Comparison of ENCODE assay signal across 8 cellular contexts in the genomic region with DNA sequence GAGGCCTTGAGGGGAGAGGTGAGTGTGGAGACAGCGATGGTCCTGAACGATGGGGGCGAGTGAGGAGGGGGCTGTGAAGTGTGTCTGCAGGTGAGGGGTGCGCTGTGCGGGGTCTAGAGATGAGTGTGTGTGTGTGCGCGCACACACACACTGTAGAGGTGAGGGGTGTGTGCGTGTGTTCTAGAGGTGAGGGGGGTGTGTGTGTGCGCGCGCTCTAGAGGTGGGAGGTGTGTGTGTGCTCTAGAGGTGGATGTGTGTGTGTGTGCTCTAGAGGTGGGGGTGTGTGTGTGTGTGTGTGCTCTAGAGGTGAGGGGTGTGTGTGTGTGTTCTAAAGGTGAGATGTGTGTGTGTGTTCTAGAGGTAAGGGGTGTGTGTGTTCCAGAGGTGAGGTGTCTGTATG. TPM values are rescaled to one million over a fixed set of nuclear protein-coding genes. Genes with fewer than 3 reads are reported as not detected.
DNase-seq lines count a peak whose midpoint lies in the region; ATAC-seq and TF ChIP-seq lines count a peak whose summit lies in the region.

No MANE protein-coding gene starts in this region.

- 82 to 92% (median 89%) methylated on average over 11 of the region's 11 CpGs for WGBS in heart left ventricle, 4 donors

- peaks cover 0 to 20% (median 12%) of the 10 kb centered on the region in 7 donors for H3K4me1 Mint-ChIP-seq in naive thymus-derived CD4-positive, alpha-beta T cell

- no peaks in the 10 kb centered on the region for H3K27me3 ChIP-seq in heart left ventricle
- H3K27me3 ChIP-seq in dorsolateral prefrontal cortex, result no peaks in the 10 kb centered on the region
- H3K27me3 ChIP-seq in naive thymus-derived CD4-positive, alpha-beta T cell (ENCODE audit: control insufficient read depth in 2 of 2, insufficient read depth in 2 of 2, low read length in 2 of 2), result no peaks in the 10 kb centered on the region

- H3K4me1 ChIP-seq in heart left ventricle, result peaks cover 0 to 25% (median 12%) of the 10 kb centered on the region in 12 donors
- no peaks in the 10 kb centered on the region for H3K4me1 ChIP-seq in naive thymus-derived CD4-positive, alpha-beta T cell (ENCODE audit: control insufficient read depth in 2 of 2, insufficient read depth in 2 of 2, low read length in 2 of 2)

- TF ChIP-seq POLR2A in heart left ventricle (IDR thresholded peaks at IDR 0.05), result no peak

- CTCF ChIA-PET in naive thymus-derived CD4-positive, alpha-beta T cell (lab: Charles Lee), result no interaction called here

- peak overlapping the region in 10 of 12 donors; percentile 14 to 77 (median 56) for H3K4me3 ChIP-seq in heart left ventricle
- H3K4me3 ChIP-seq in dorsolateral prefrontal cortex, result peak overlapping the region in 43 of 59 donors; percentile 46 to 79 (median 69)
- H3K4me3 ChIP-seq in naive thymus-derived CD4-positive, alpha-beta T cell (ENCODE audit: low read length), result peak overlapping the region; percentile 67

- TF ChIP-seq CTCF in heart left ventricle (IDR thresholded peaks at IDR 0.05), result no peak
- TF ChIP-seq CTCF in dorsolateral prefrontal cortex (IDR thresholded peaks at IDR 0.05 in 54 of 56, conservative IDR thresholded peaks at IDR 0.05 in 2 of 56; ENCODE audit: low read depth in 1 of 56, partially characterized antibody in 56 of 56), result no peak

- H3K9me3 Mint-ChIP-seq in naive thymus-derived CD4-positive, alpha-beta T cell, result peaks cover 0 to 3% (median 0%) of the 10 kb centered on the region in 11 donors

- H3K27ac Mint-ChIP-seq in naive thymus-derived CD4-positive, alpha-beta T cell, result peak overlapping the region in 7 of 9 donors; percentile 4 to 91 (median 67)

- no peaks in the 10 kb centered on the region for H3K36me3 ChIP-seq in heart left ventricle
- H3K36me3 ChIP-seq in naive thymus-derived CD4-positive, alpha-beta T cell (ENCODE audit: control insufficient read depth in 2 of 3, insufficient read depth in 3 of 3, low read length in 3 of 3), result no peaks in the 10 kb centered on the region

- ATAC-seq in heart left ventricle (peak in 1 of 4 donors; percentile 43), Right ventricle myocardium superior (ENCODE audit: poor library complexity) (no peak), HG02938 (IDR thresholded peaks at IDR 0.05; ENCODE audit: unreplicated experiment) (no peak), HG02642 (IDR thresholded peaks at IDR 0.05; ENCODE audit: poor library complexity, unreplicated experiment) (no peak), GM18861 (IDR thresholded peaks at IDR 0.05; ENCODE audit: unreplicated experiment) (no peak)
- no peak for ATAC-seq in naive thymus-derived CD4-positive, alpha-beta T cell

- peak overlapping the region; percentile 77 to 97 (median 88) for H3K4me3 Mint-ChIP-seq in naive thymus-derived CD4-positive, alpha-beta T cell

- H3K27me3 Mint-ChIP-seq in naive thymus-derived CD4-positive, alpha-beta T cell, result peaks cover 8 to 23% (median 9%) of the 10 kb centered on the region in 5 donors

- H3K27ac ChIP-seq in heart left ventricle (peak overlapping the region in 4 of 12 donors; percentile 34 to 69 (median 54)), dorsolateral prefrontal cortex (peak overlapping the region in 28 of 59 donors; percentile 22 to 82 (median 71))
- no peak overlapping the region for H3K27ac ChIP-seq in naive thymus-derived CD4-positive, alpha-beta T cell (ENCODE audit: low read depth, low read length)

- H3K9me3 ChIP-seq in heart left ventricle, result no peaks in the 10 kb centered on the region
- no peaks in the 10 kb centered on the region for H3K9me3 ChIP-seq in naive thymus-derived CD4-positive, alpha-beta T cell (ENCODE audit: control insufficient read depth in 2 of 3, low read length in 3 of 3)

- intact Hi-C loops in heart left ventricle (cut with DNase I) (no loop called here), Right ventricle myocardium superior (cut with DNase I) (no loop called here), dorsolateral prefrontal cortex (cut with DNase I) (no loop called here)
- intact Hi-C loops in naive thymus-derived CD4-positive, alpha-beta T cell (cut with micrococcal nuclease), result loop anchor here (2.0 kb wide), 2 partner anchors 21 to 23 kb away; a partner anchor contains a TSS

- POLR2A ChIA-PET in naive thymus-derived CD4-positive, alpha-beta T cell (lab: Charles Lee), result no interaction called here

- DNase-seq in heart left ventricle (no peak), Right ventricle myocardium superior (no peak), dorsolateral prefrontal cortex (no peak), superior temporal gyrus (ENCODE audit: extremely low spot score) (no peak)
- no peak for DNase-seq in naive thymus-derived CD4-positive, alpha-beta T cell

- H3K36me3 Mint-ChIP-seq in naive thymus-derived CD4-positive, alpha-beta T cell, result peaks cover 0 to 2% (median 0%) of the 10 kb centered on the region in 5 donors

RNA-seq across cellular contexts. Expression of a gene that starts 0.6 kb away (rescaled TPM):
- total RNA-seq in heart left ventricle (10 to 100 TPM in 1 of 9 donors, 1 to 10 TPM in 8; 1.3 to 18.4 (median 2.1) TPM), Right ventricle myocardium superior (2.6 TPM), dorsolateral prefrontal cortex (1 to 10 TPM in 101 of 120 experiments, under 1 TPM in 19; 0.48 to 5.2 (median 1.9) TPM)
- 1 to 10 TPM; 1.9 to 2.5 TPM for polyA plus RNA-seq in heart left ventricle
- 10 to 100 TPM in 1 of 5 experiments, 1 to 10 TPM in 2, under 1 TPM in 2; 0.65 to 41.8 (median 1.1) TPM for total RNA-seq in naive thymus-derived CD4-positive, alpha-beta T cell
- polyA plus RNA-seq in naive thymus-derived CD4-positive, alpha-beta T cell, result under 1 TPM; 0.45 to 0.89 TPM

RNA-seq across cellular contexts. Expression of a gene that starts 21.8 kb away (rescaled TPM):
- total RNA-seq in heart left ventricle (10 to 100 TPM; 23.2 to 37.7 (median 32.2) TPM), Right ventricle myocardium superior (25.5 TPM), dorsolateral prefrontal cortex (10 to 100 TPM; 44.8 to 87.8 (median 59.0) TPM)
- polyA plus RNA-seq in heart left ventricle, result 10 to 100 TPM; 25.0 to 33.9 TPM
- 10 to 100 TPM; 10.6 to 42.8 (median 27.4) TPM for total RNA-seq in naive thymus-derived CD4-positive, alpha-beta T cell
- 10 to 100 TPM; 54.8 to 91.6 TPM for polyA plus RNA-seq in naive thymus-derived CD4-positive, alpha-beta T cell

RNA-seq across cellular contexts. Expression of a gene that starts 48.3 kb away (rescaled TPM):
- total RNA-seq in heart left ventricle (100 to 1,000 TPM in 1 of 9 donors, 10 to 100 TPM in 8; 71.1 to 112 (median 82.1) TPM), Right ventricle myocardium superior (99.0 TPM), dorsolateral prefrontal cortex (100 to 1,000 TPM in 33 of 120 experiments, 10 to 100 TPM in 87; 72.7 to 124 (median 93.8) TPM)
- polyA plus RNA-seq in heart left ventricle, result 10 to 100 TPM; 32.7 to 48.9 TPM
- total RNA-seq in naive thymus-derived CD4-positive, alpha-beta T cell, result 100 to 1,000 TPM in 1 of 5 experiments, 10 to 100 TPM in 4; 39.1 to 107 (median 57.4) TPM
- 100 to 1,000 TPM; 123 to 127 TPM for polyA plus RNA-seq in naive thymus-derived CD4-positive, alpha-beta T cell

Comparison
In these comparisons a context has a peak if more than half of its experiments do, and no peak if none do; other contexts are left out.
1. intact Hi-C loops: an anchor here in naive thymus-derived CD4-positive, alpha-beta T cell (2.0 kb wide); none called in heart left ventricle, Right ventricle myocardium superior and dorsolateral prefrontal cortex.